In genomic region chr22:29642694-29643093, GRCh38 we compare ENCODE assay signal across 17 cellular contexts.
"Had no signal": no experiment of that assay in that cellular context is flagged by ENCODE, and none has a peak within 500 bp of the region (broad histone marks: within the 10 kb centered on the region; RNA-seq: fewer than 3 reads in every experiment).

No MANE protein-coding gene starts in this region.

- H3K4me3 Mint-ChIP-seq: activated naive CD4-positive, alpha-beta T cell treated with anti-CD3 and anti-CD28 coated beads, Interleukin-2, amount 50 U/mL, for 24 hours; nephron progenitor cell; stimulated activated naive B cell treated with anti-CD40 and anti-IgM and Interleukin-4, amounts not matched to agents 10 μg/mL and 1 μg/mL and 100 μg/mL, for 72 hours had no signal

- H3K27me3 ChIP-seq: body of pancreas, foreskin keratinocyte, tibial artery had no signal

- H3K9me3 Mint-ChIP-seq: activated naive CD4-positive, alpha-beta T cell treated with anti-CD3 and anti-CD28 coated beads, Interleukin-2, amount 50 U/mL, for 24 hours; stimulated activated naive B cell treated with anti-CD40 and anti-IgM and Interleukin-4, amounts not matched to agents 10 μg/mL and 1 μg/mL and 100 μg/mL, for 72 hours had no signal

- H3K4me3 ChIP-seq: body of pancreas, coronary artery, tibial artery had no signal

- ATAC-seq: body of pancreas; foreskin keratinocyte; stimulated activated naive B cell treated with anti-CD40 and anti-IgM and Interleukin-4, amounts not matched to agents 10 μg/mL and 1 μg/mL and 100 μg/mL, for 72 hours had no signal

- DNase-seq: activated CD4-positive, alpha-beta T cell treated with anti-CD3 and anti-CD28 coated beads, Interleukin-2, amount 50 U/mL, for 48 hours; activated CD4-positive, CD25-positive, alpha-beta regulatory T cell treated with anti-CD3 and anti-CD28 coated beads, Interleukin-2, amount 50 U/mL, for 72 hours; activated effector memory CD4-positive, alpha-beta T cell treated with anti-CD3 and anti-CD28 coated beads, Interleukin-2, amount 50 U/mL, for 16 hours; amniotic stem cell; body of pancreas; foreskin keratinocyte; head of caudate nucleus; kidney glomerular epithelial cell; nephron progenitor cell; occipital lobe; stimulated activated CD4-positive, alpha-beta T cell treated with anti-CD3 and anti-CD28 coated beads, Interleukin-2, amount 100 ng/mL, for 48 hours; stimulated activated naive B cell treated with anti-CD40 and anti-IgM and Interleukin-4, amounts not matched to agents 10 μg/mL and 1 μg/mL and 100 μg/mL, for 72 hours; SW 1271; T-helper 9 cell; tibial artery had no signal

- H3K27me3 Mint-ChIP-seq: activated naive CD4-positive, alpha-beta T cell treated with anti-CD3 and anti-CD28 coated beads, Interleukin-2, amount 50 U/mL, for 24 hours; stimulated activated naive B cell treated with anti-CD40 and anti-IgM and Interleukin-4, amounts not matched to agents 10 μg/mL and 1 μg/mL and 100 μg/mL, for 72 hours had no signal

- H3K4me1 ChIP-seq: foreskin keratinocyte, tibial artery had no signal

- H3K27ac Mint-ChIP-seq: activated naive CD4-positive, alpha-beta T cell treated with anti-CD3 and anti-CD28 coated beads, Interleukin-2, amount 50 U/mL, for 24 hours; stimulated activated naive B cell treated with anti-CD40 and anti-IgM and Interleukin-4, amounts not matched to agents 10 μg/mL and 1 μg/mL and 100 μg/mL, for 72 hours had no signal

- H3K9me3 ChIP-seq: body of pancreas, tibial artery had no signal

- H3K27ac ChIP-seq: coronary artery, foreskin keratinocyte, tibial artery had no signal
